26 cellular contexts compared by ENCODE assay signal in the genomic region with DNA sequence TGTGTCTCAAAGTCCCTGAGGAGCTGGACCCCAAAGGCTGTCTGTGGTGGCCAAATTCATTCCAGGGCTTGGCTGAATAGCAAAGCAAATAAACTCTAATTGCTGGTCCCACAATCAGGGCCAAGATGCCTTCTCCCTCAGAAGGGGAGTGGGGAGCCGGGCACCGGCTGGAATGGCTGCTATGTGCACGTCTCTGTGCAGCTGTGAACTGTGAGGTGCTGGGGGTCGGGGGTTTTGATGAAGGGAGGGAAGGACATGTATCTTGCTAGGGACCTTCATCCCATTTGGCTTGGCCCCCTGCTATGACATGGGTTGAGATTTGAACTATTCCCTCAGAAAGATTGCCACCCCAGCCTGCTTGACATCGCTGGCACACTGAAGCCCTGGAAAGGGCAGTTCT.
DNase-seq lines count a peak whose midpoint lies in the region; ATAC-seq and TF ChIP-seq lines count a peak whose summit lies in the region.
"Had no signal": no experiment of that assay in that cellular context is flagged by ENCODE, and none has a peak within 500 bp of the region (broad histone marks: within the 10 kb centered on the region; RNA-seq: fewer than 3 reads in every experiment).

No MANE protein-coding gene starts in this region.

- H3K4me1 ChIP-seq in osteoblast (ENCODE audit: insufficient read depth, low read length) (no peaks in the 10 kb centered on the region), upper lobe of right lung (no peaks in the 10 kb centered on the region)

- peaks cover 35% of the 10 kb centered on the region for H3K27me3 Mint-ChIP-seq in activated T-cell treated with anti-CD3 and anti-CD28 coated beads, Interleukin-2, amount 50 U/mL, for 24 hours
- peaks cover 22% of the 10 kb centered on the region for H3K27me3 Mint-ChIP-seq in WTC11 (ENCODE audit: low read depth)

- no peak overlapping the region for H3K27ac Mint-ChIP-seq in activated T-cell treated with anti-CD3 and anti-CD28 coated beads, Interleukin-2, amount 50 U/mL, for 24 hours
- no peak overlapping the region for H3K27ac Mint-ChIP-seq in WTC11
- H3K27ac Mint-ChIP-seq: CD8-positive, alpha-beta T cell; HFFc6 had no signal

- TF ChIP-seq CTCF in WTC11 (IDR thresholded peaks at IDR 0.05) = no peak
- TF ChIP-seq CTCF in osteoblast (IDR thresholded peaks at IDR 0.05; ENCODE audit: extremely low read depth, low read depth, low read length) = no peak
- no peak for TF ChIP-seq CTCF in upper lobe of right lung (IDR thresholded peaks at IDR 0.05)

- H4K20me1 ChIP-seq in osteoblast (ENCODE audit: insufficient read depth, low read length) = no peaks in the 10 kb centered on the region

- H3K27ac ChIP-seq in osteoblast (ENCODE audit: low read depth, low read length) = no peak overlapping the region
- no peak overlapping the region for H3K27ac ChIP-seq in upper lobe of right lung
- H3K27ac ChIP-seq: HL-60, PC-9 had no signal

- intact Hi-C loops in upper lobe of right lung (cut with DNase I) = no loop called here

- CTCF ChIA-PET in WTC11 (lab: Charles Lee) = interaction anchor here (0.5 to 2.9 kb wide), 6 partner anchors 40 to 218 kb away, joined by 3 to 11 read pairs (median 4); no protein-coding TSS in a partner anchor

- H3K4me1 Mint-ChIP-seq in activated T-cell treated with anti-CD3 and anti-CD28 coated beads, Interleukin-2, amount 50 U/mL, for 24 hours (ENCODE audit: low read depth) = peaks cover 2% of the 10 kb centered on the region
- peaks cover 6% of the 10 kb centered on the region for H3K4me1 Mint-ChIP-seq in WTC11

- no peak overlapping the region for H3K4me3 Mint-ChIP-seq in activated T-cell treated with anti-CD3 and anti-CD28 coated beads, Interleukin-2, amount 50 U/mL, for 24 hours
- no peak overlapping the region for H3K4me3 Mint-ChIP-seq in WTC11
- H3K4me3 Mint-ChIP-seq: CD8-positive, alpha-beta T cell; HFFc6 had no signal

- ATAC-seq in WTC11 = no peak
- ATAC-seq in upper lobe of right lung = no peak
- ATAC-seq in HG02571 (IDR thresholded peaks at IDR 0.05; ENCODE audit: unreplicated experiment) = no peak
- no peak for ATAC-seq in GM21526 (IDR thresholded peaks at IDR 0.05; ENCODE audit: low FRiP score, unreplicated experiment)
- ATAC-seq: CD8-positive, alpha-beta T cell; GM12878 had no signal

- H3K36me3 ChIP-seq in osteoblast (ENCODE audit: insufficient read depth, low read length) = no peaks in the 10 kb centered on the region
- no peaks in the 10 kb centered on the region for H3K36me3 ChIP-seq in upper lobe of right lung

- H2AFZ ChIP-seq in osteoblast (ENCODE audit: low read length) = no peak overlapping the region
- H2AFZ ChIP-seq: PC-9 had no signal

- no peak overlapping the region for H3K4me3 ChIP-seq in osteoblast (ENCODE audit: insufficient read depth, low read length)
- no peak overlapping the region for H3K4me3 ChIP-seq in upper lobe of right lung
- H3K4me3 ChIP-seq: GM12878, PC-9 had no signal

- POLR2A ChIA-PET in WTC11 (lab: Charles Lee) = no interaction called here

- H3K9me3 ChIP-seq in osteoblast (ENCODE audit: low read depth, low read length) = no peaks in the 10 kb centered on the region
- H3K9me3 ChIP-seq in upper lobe of right lung = no peaks in the 10 kb centered on the region

- H3K36me3 Mint-ChIP-seq in activated T-cell treated with anti-CD3 and anti-CD28 coated beads, Interleukin-2, amount 50 U/mL, for 24 hours (ENCODE audit: low read depth) = no peaks in the 10 kb centered on the region
- no peaks in the 10 kb centered on the region for H3K36me3 Mint-ChIP-seq in WTC11
- H3K36me3 Mint-ChIP-seq: CD8-positive, alpha-beta T cell had no signal

- no peaks in the 10 kb centered on the region for H3K9me3 Mint-ChIP-seq in activated T-cell treated with anti-CD3 and anti-CD28 coated beads, Interleukin-2, amount 50 U/mL, for 24 hours
- no peaks in the 10 kb centered on the region for H3K9me3 Mint-ChIP-seq in WTC11
- H3K9me3 Mint-ChIP-seq: CD8-positive, alpha-beta T cell; HFFc6 had no signal

- H3K27me3 ChIP-seq in osteoblast (ENCODE audit: insufficient read depth, low read length) (peaks cover 73% of the 10 kb centered on the region), upper lobe of right lung (peaks cover 19% of the 10 kb centered on the region)

- peak; percentile 15 for DNase-seq in activated T-cell treated with anti-CD3 and anti-CD28 coated beads, Interleukin-2, amount 50 U/mL, for 24 hours
- DNase-seq in activated T-cell treated with anti-CD3 and anti-CD28 coated beads, Interleukin-2, amount 50 U/mL, for 48 hours = no peak
- DNase-seq in WTC11 (ENCODE audit: low spot score) (peak; percentile 8), osteoblast (ENCODE audit: insufficient read length, low spot score, missing footprints) (peak; percentile 3), upper lobe of right lung (peak; percentile 35), activated gamma-delta T cell (lab: John Stamatoyannopoulos, UW) (no peak)
- DNase-seq: AML-193; C1 segment of cervical spinal cord; CD8-positive, alpha-beta T cell; DND-41; H7; HFFc6; KBM-7; MM.1S; NCI-H1048; NCI-H1417 treated with DMSO at 0.1 percent for 48 hours; NCI-H187 treated with DMSO at 0.1 percent for 48 hours; NCI-H2107; NCI-H510A; PC-9; RPMI8226; SHP77 treated with DMSO at 0.1 percent for 48 hours had no signal

- H3K79me2 ChIP-seq in osteoblast (ENCODE audit: insufficient read depth, low read length) = no peaks in the 10 kb centered on the region

- H3K4me2 ChIP-seq in osteoblast (ENCODE audit: insufficient read depth, low read length) = no peak overlapping the region
- H3K4me2 ChIP-seq: PC-9 had no signal

TF ChIP-seq in WTC11, 78 proteins besides CTCF, POLR2A, EP300 and RAD21:
- TF ChIP-seq, protein P1, sequence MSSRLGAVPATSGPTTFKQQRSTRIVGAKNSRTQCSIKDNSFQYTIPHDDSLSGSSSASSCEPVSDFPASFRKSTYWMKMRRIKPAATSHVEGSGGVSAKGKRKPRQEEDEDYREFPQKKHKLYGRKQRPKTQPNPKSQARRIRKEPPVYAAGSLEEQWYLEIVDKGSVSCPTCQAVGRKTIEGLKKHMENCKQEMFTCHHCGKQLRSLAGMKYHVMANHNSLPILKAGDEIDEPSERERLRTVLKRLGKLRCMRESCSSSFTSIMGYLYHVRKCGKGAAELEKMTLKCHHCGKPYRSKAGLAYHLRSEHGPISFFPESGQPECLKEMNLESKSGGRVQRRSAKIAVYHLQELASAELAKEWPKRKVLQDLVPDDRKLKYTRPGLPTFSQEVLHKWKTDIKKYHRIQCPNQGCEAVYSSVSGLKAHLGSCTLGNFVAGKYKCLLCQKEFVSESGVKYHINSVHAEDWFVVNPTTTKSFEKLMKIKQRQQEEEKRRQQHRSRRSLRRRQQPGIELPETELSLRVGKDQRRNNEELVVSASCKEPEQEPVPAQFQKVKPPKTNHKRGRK (CRISPR knock-in tag; IDR thresholded peaks at IDR 0.05; ENCODE audit: borderline replicate concordance) = no peak
- TF ChIP-seq, protein P2, sequence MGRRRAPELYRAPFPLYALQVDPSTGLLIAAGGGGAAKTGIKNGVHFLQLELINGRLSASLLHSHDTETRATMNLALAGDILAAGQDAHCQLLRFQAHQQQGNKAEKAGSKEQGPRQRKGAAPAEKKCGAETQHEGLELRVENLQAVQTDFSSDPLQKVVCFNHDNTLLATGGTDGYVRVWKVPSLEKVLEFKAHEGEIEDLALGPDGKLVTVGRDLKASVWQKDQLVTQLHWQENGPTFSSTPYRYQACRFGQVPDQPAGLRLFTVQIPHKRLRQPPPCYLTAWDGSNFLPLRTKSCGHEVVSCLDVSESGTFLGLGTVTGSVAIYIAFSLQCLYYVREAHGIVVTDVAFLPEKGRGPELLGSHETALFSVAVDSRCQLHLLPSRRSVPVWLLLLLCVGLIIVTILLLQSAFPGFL (CRISPR knock-in tag; IDR thresholded peaks at IDR 0.05; ENCODE audit: borderline replicate concordance) = no peak
- TF ChIP-seq EMX1 (CRISPR knock-in tag; IDR thresholded peaks at IDR 0.05) (no peak), TP53 (CRISPR knock-in tag; IDR thresholded peaks at IDR 0.05) (no peak), NFYB (CRISPR knock-in tag; conservative IDR thresholded peaks at IDR 0.05; ENCODE audit: low read depth) (no peak), ZNF423 (CRISPR knock-in tag; IDR thresholded peaks at IDR 0.05) (no peak), ETV6 (CRISPR knock-in tag; IDR thresholded peaks at IDR 0.05) (no peak)
- TF ChIP-seq, protein P3, sequence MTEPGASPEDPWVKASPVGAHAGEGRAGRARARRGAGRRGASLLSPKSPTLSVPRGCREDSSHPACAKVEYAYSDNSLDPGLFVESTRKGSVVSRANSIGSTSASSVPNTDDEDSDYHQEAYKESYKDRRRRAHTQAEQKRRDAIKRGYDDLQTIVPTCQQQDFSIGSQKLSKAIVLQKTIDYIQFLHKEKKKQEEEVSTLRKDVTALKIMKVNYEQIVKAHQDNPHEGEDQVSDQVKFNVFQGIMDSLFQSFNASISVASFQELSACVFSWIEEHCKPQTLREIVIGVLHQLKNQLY (CRISPR knock-in tag; IDR thresholded peaks at IDR 0.05) = no peak

Comparison
In these comparisons a context has a peak if more than half of its experiments do, and no peak if none do; other contexts are left out.
1. DNase-seq: peak in activated T-cell treated with anti-CD3 and anti-CD28 coated beads, Interleukin-2, amount 50 U/mL, for 24 hours (single experiment), WTC11 (single experiment), osteoblast (single experiment) and upper lobe of right lung (single experiment); none in activated T-cell treated with anti-CD3 and anti-CD28 coated beads, Interleukin-2, amount 50 U/mL, for 48 hours (0 of 2) and activated gamma-delta T cell (single experiment).